ENCODE assay signal across 1 cellular context in the genomic region with DNA sequence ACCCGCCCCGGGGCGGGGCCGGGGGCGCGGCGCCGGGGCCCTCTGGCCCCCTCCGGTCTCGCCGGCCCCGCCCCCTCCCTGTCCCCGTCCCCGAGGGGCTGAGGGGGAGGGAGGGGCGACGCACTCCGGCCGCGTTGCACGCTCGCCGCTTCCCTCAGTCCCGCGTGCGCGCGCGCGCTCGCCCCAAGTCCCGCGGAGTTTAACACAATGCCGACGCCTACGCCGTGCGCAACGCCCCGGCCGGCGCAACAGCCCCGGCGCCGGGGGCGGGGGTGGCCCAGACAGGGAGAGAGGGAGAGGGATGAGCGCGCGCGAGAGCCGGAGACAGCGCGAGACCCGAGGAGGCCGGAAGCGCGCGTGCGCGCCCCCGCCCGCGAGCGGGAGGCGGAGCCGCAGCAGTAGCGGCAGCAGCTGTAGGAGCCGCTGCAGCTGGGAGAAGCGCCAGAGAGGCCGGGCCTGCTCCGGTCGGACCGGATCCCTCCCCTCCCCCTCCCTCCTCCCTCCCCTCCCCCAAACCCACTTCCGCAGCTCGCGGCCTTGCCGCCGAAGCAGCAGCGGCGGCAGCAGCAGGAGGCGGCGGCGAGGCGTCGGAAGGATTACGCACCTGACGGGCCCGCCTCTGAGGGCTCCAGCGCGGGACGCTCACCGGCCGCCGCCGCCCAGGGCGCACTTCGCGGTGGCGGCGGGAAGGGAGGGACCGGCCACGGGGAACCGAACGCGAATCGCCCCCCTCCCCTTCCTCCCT.
TF ChIP-seq lines count a peak whose summit lies in the region.

No MANE protein-coding gene starts in this region.

TF ChIP-seq in K562, 482 proteins besides CTCF, POLR2A, EP300 and RAD21 (continued from another document and continues in another):
- TF ChIP-seq, protein P1, sequence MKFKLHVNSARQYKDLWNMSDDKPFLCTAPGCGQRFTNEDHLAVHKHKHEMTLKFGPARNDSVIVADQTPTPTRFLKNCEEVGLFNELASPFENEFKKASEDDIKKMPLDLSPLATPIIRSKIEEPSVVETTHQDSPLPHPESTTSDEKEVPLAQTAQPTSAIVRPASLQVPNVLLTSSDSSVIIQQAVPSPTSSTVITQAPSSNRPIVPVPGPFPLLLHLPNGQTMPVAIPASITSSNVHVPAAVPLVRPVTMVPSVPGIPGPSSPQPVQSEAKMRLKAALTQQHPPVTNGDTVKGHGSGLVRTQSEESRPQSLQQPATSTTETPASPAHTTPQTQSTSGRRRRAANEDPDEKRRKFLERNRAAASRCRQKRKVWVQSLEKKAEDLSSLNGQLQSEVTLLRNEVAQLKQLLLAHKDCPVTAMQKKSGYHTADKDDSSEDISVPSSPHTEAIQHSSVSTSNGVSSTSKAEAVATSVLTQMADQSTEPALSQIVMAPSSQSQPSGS (CRISPR knock-in tag; IDR thresholded peaks at IDR 0.05): no peak
- TF ChIP-seq BCL6 (CRISPR knock-in tag; IDR thresholded peaks at IDR 0.05): no peak
- no peak for TF ChIP-seq MED1 (CRISPR knock-in tag; IDR thresholded peaks at IDR 0.05; ENCODE audit: borderline replicate concordance)
- TF ChIP-seq, protein P2, sequence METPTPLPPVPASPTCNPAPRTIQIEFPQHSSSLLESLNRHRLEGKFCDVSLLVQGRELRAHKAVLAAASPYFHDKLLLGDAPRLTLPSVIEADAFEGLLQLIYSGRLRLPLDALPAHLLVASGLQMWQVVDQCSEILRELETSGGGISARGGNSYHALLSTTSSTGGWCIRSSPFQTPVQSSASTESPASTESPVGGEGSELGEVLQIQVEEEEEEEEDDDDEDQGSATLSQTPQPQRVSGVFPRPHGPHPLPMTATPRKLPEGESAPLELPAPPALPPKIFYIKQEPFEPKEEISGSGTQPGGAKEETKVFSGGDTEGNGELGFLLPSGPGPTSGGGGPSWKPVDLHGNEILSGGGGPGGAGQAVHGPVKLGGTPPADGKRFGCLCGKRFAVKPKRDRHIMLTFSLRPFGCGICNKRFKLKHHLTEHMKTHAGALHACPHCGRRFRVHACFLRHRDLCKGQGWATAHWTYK (CRISPR knock-in tag; IDR thresholded peaks at IDR 0.05): no peak
- TF ChIP-seq ZNF282 (CRISPR knock-in tag; IDR thresholded peaks at IDR 0.05): no peak
- TF ChIP-seq, protein P3, sequence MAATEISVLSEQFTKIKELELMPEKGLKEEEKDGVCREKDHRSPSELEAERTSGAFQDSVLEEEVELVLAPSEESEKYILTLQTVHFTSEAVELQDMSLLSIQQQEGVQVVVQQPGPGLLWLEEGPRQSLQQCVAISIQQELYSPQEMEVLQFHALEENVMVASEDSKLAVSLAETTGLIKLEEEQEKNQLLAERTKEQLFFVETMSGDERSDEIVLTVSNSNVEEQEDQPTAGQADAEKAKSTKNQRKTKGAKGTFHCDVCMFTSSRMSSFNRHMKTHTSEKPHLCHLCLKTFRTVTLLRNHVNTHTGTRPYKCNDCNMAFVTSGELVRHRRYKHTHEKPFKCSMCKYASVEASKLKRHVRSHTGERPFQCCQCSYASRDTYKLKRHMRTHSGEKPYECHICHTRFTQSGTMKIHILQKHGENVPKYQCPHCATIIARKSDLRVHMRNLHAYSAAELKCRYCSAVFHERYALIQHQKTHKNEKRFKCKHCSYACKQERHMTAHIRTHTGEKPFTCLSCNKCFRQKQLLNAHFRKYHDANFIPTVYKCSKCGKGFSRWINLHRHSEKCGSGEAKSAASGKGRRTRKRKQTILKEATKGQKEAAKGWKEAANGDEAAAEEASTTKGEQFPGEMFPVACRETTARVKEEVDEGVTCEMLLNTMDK (IDR thresholded peaks at IDR 0.05; ENCODE audit: borderline replicate concordance, insufficient read depth, low read depth, low read length, poor library complexity, severe bottlenecking): peak; percentile 5
- no peak for TF ChIP-seq ZNF217 (CRISPR knock-in tag; IDR thresholded peaks at IDR 0.05)
- TF ChIP-seq PRMT5 (CRISPR knock-in tag; IDR thresholded peaks at IDR 0.05): no peak
- TF ChIP-seq CHD4 (IDR thresholded peaks at IDR 0.05; ENCODE audit: insufficient read depth, insufficient replicate concordance, low read depth, low read length, poor library complexity, severe bottlenecking): no peak
- TF ChIP-seq, protein P4, sequence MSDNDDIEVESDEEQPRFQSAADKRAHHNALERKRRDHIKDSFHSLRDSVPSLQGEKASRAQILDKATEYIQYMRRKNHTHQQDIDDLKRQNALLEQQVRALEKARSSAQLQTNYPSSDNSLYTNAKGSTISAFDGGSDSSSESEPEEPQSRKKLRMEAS (CRISPR knock-in tag; IDR thresholded peaks at IDR 0.05): peak; percentile 74
- TF ChIP-seq, protein P5, sequence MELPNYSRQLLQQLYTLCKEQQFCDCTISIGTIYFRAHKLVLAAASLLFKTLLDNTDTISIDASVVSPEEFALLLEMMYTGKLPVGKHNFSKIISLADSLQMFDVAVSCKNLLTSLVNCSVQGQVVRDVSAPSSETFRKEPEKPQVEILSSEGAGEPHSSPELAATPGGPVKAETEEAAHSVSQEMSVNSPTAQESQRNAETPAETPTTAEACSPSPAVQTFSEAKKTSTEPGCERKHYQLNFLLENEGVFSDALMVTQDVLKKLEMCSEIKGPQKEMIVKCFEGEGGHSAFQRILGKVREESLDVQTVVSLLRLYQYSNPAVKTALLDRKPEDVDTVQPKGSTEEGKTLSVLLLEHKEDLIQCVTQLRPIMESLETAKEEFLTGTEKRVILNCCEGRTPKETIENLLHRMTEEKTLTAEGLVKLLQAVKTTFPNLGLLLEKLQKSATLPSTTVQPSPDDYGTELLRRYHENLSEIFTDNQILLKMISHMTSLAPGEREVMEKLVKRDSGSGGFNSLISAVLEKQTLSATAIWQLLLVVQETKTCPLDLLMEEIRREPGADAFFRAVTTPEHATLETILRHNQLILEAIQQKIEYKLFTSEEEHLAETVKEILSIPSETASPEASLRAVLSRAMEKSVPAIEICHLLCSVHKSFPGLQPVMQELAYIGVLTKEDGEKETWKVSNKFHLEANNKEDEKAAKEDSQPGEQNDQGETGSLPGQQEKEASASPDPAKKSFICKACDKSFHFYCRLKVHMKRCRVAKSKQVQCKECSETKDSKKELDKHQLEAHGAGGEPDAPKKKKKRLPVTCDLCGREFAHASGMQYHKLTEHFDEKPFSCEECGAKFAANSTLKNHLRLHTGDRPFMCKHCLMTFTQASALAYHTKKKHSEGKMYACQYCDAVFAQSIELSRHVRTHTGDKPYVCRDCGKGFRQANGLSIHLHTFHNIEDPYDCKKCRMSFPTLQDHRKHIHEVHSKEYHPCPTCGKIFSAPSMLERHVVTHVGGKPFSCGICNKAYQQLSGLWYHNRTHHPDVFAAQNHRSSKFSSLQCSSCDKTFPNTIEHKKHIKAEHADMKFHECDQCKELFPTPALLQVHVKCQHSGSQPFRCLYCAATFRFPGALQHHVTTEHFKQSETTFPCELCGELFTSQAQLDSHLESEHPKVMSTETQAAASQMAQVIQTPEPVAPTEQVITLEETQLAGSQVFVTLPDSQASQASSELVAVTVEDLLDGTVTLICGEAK (IDR thresholded peaks at IDR 0.05): 0 out of 2 replicates have a peak, but pooled peaks have one; percentile 53
- TF ChIP-seq, protein P5 (CRISPR knock-in tag; IDR thresholded peaks at IDR 0.05): no peak
- no peak for TF ChIP-seq XRCC4 (IDR thresholded peaks at IDR 0.05; ENCODE audit: extremely low read depth, insufficient read depth, insufficient read length)
- TF ChIP-seq, protein P6, sequence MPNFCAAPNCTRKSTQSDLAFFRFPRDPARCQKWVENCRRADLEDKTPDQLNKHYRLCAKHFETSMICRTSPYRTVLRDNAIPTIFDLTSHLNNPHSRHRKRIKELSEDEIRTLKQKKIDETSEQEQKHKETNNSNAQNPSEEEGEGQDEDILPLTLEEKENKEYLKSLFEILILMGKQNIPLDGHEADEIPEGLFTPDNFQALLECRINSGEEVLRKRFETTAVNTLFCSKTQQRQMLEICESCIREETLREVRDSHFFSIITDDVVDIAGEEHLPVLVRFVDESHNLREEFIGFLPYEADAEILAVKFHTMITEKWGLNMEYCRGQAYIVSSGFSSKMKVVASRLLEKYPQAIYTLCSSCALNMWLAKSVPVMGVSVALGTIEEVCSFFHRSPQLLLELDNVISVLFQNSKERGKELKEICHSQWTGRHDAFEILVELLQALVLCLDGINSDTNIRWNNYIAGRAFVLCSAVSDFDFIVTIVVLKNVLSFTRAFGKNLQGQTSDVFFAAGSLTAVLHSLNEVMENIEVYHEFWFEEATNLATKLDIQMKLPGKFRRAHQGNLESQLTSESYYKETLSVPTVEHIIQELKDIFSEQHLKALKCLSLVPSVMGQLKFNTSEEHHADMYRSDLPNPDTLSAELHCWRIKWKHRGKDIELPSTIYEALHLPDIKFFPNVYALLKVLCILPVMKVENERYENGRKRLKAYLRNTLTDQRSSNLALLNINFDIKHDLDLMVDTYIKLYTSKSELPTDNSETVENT (CRISPR knock-in tag; IDR thresholded peaks at IDR 0.05): peak; percentile 75
- TF ChIP-seq ZNF174 (CRISPR knock-in tag; IDR thresholded peaks at IDR 0.05): no peak
- TF ChIP-seq, protein P7, sequence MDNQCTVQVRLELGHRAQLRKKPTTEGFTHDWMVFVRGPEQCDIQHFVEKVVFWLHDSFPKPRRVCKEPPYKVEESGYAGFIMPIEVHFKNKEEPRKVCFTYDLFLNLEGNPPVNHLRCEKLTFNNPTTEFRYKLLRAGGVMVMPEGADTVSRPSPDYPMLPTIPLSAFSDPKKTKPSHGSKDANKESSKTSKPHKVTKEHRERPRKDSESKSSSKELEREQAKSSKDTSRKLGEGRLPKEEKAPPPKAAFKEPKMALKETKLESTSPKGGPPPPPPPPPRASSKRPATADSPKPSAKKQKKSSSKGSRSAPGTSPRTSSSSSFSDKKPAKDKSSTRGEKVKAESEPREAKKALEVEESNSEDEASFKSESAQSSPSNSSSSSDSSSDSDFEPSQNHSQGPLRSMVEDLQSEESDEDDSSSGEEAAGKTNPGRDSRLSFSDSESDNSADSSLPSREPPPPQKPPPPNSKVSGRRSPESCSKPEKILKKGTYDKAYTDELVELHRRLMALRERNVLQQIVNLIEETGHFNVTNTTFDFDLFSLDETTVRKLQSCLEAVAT (IDR thresholded peaks at IDR 0.05): no peak
- TF ChIP-seq NCOA1 (IDR thresholded peaks at IDR 0.05; ENCODE audit: low read depth): no peak
- TF ChIP-seq XRCC3 (IDR thresholded peaks at IDR 0.05): no peak
- no peak for TF ChIP-seq E2F3 (CRISPR knock-in tag; IDR thresholded peaks at IDR 0.05)
- TF ChIP-seq MTA1 (IDR thresholded peaks at IDR 0.05; ENCODE audit: borderline replicate concordance): no peak
- 0 out of 2 replicates have a peak, but pooled peaks have one; percentile 43 for TF ChIP-seq MXI1 (IDR thresholded peaks at IDR 0.05; ENCODE audit: low read depth, low read length)
- TF ChIP-seq PHTF2 (CRISPR knock-in tag; IDR thresholded peaks at IDR 0.05): no peak
- TF ChIP-seq RBM25 (IDR thresholded peaks at IDR 0.05; ENCODE audit: low read depth, low read length, severe bottlenecking): peak; percentile 100
- TF ChIP-seq MTF1 (CRISPR knock-in tag; IDR thresholded peaks at IDR 0.05; ENCODE audit: borderline replicate concordance): no peak
- no peak for TF ChIP-seq CSDE1 (IDR thresholded peaks at IDR 0.05)
- TF ChIP-seq, protein P8, sequence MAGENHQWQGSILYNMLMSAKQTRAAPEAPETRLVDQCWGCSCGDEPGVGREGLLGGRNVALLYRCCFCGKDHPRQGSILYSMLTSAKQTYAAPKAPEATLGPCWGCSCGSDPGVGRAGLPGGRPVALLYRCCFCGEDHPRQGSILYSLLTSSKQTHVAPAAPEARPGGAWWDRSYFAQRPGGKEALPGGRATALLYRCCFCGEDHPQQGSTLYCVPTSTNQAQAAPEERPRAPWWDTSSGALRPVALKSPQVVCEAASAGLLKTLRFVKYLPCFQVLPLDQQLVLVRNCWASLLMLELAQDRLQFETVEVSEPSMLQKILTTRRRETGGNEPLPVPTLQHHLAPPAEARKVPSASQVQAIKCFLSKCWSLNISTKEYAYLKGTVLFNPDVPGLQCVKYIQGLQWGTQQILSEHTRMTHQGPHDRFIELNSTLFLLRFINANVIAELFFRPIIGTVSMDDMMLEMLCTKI (IDR thresholded peaks at IDR 0.05; ENCODE audit: partially characterized antibody): no peak
- no peak for TF ChIP-seq TRIM28 (IDR thresholded peaks at IDR 0.05)
- TF ChIP-seq RNF2 (IDR thresholded peaks at IDR 0.05): peak; percentile 19; the same call in 1 of the 2 replicates
- no peak for TF ChIP-seq SRSF9 (IDR thresholded peaks at IDR 0.05; ENCODE audit: borderline replicate concordance, low read depth, low read length)
- TF ChIP-seq, protein P9, sequence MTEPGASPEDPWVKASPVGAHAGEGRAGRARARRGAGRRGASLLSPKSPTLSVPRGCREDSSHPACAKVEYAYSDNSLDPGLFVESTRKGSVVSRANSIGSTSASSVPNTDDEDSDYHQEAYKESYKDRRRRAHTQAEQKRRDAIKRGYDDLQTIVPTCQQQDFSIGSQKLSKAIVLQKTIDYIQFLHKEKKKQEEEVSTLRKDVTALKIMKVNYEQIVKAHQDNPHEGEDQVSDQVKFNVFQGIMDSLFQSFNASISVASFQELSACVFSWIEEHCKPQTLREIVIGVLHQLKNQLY (CRISPR knock-in tag; conservative IDR thresholded peaks at IDR 0.05): no peak
